In the genomic region with DNA sequence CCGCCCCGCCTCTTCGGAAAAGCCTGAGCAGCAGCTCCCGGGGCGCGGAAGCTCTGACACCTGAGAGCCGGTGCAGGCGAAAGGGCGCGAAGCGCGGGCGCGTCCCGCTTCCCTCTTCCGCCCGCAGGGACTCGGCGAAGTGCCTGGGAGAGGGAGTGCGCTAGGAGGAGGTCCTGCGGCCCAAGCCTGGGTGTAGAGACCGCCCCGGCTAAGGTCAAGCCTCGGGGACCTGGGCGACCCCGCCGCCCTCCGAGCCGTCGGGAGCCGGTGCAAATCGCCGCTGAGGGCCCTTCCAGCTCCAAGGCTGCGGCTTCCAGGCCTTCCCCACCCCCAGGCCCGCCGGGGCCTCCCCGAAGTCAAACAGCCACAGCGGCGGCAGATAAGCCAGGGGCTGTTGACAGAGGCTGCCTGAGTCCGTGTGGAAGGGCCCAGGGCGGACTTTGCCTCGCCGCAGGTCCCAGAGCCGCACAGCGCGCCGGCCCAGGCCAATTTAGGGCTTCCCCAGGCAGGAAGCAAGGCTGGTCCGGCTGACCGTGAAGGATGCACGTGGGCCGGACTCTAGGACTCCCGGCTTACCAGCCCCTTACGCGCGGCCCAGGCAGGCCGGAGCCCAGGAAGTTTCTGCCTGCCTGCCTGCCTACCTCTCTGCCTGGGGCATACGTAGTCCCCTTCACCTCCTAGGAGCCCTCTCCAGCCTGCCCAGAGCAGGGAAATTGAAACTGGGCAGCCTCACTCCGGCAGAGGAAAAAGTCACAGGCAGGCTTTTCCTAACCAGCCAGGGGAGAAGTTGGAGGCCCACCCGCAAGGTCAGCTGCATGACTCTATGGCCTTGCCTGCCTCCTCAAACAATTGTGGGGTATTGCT, we compare ENCODE assay signal across 9 cellular contexts. TPM values are rescaled to one million over a fixed set of nuclear protein-coding genes. Genes with fewer than 3 reads are reported as not detected.
DNase-seq lines count a peak whose midpoint lies in the region; ATAC-seq and TF ChIP-seq lines count a peak whose summit lies in the region.
"Had no signal": no experiment of that assay in that cellular context is flagged by ENCODE, and none has a peak within 500 bp of the region (broad histone marks: within the 10 kb centered on the region; RNA-seq: fewer than 3 reads in every experiment).

No MANE protein-coding gene starts in this region.

- peaks cover 7% of the 10 kb centered on the region for H3K27me3 ChIP-seq in thoracic aorta (replicated peaks; ENCODE audit: insufficient read depth)
- H3K27me3 ChIP-seq in uterus: peaks cover 0 to 14% of the 10 kb centered on the region in 2 donors

- H3K4me3 ChIP-seq in thoracic aorta (peak overlapping the region; percentile 94), uterus (no peak overlapping the region)

- H3K4me3 Mint-ChIP-seq in activated CD4-positive, alpha-beta memory T cell treated with anti-CD3 and anti-CD28 coated beads for 36 hours: peak overlapping the region; percentile 50
- no peak overlapping the region for H3K4me3 Mint-ChIP-seq in activated CD4-positive, alpha-beta memory T cell treated with anti-CD3 and anti-CD28 coated beads, Interleukin-2, amount 10 ng/mL, durations not matched to agents 7 days and 5 days
- peak overlapping the region; percentile 17 for H3K4me3 Mint-ChIP-seq in dendritic cell treated with granulocyte-macrophage colony-stimulating factor and Interleukin-4, amounts not matched to agents 40 ng/mL and 50 ng/mL, for 4 days
- peak overlapping the region; percentile 71 for H3K4me3 Mint-ChIP-seq in memory B cell

- H3K9me3 Mint-ChIP-seq in activated CD4-positive, alpha-beta memory T cell treated with anti-CD3 and anti-CD28 coated beads for 36 hours: no peaks in the 10 kb centered on the region
- H3K9me3 Mint-ChIP-seq in activated CD4-positive, alpha-beta memory T cell treated with anti-CD3 and anti-CD28 coated beads, Interleukin-2, amount 10 ng/mL, durations not matched to agents 7 days and 5 days: no peaks in the 10 kb centered on the region
- H3K9me3 Mint-ChIP-seq in dendritic cell treated with granulocyte-macrophage colony-stimulating factor and Interleukin-4, amounts not matched to agents 40 ng/mL and 50 ng/mL, for 4 days: no peaks in the 10 kb centered on the region
- no peaks in the 10 kb centered on the region for H3K9me3 Mint-ChIP-seq in memory B cell

- H3K4me1 Mint-ChIP-seq in activated CD4-positive, alpha-beta memory T cell treated with anti-CD3 and anti-CD28 coated beads for 36 hours (ENCODE audit: low read depth): peaks cover 23% of the 10 kb centered on the region
- peaks cover 25% of the 10 kb centered on the region for H3K4me1 Mint-ChIP-seq in activated CD4-positive, alpha-beta memory T cell treated with anti-CD3 and anti-CD28 coated beads, Interleukin-2, amount 10 ng/mL, durations not matched to agents 7 days and 5 days
- H3K4me1 Mint-ChIP-seq in dendritic cell treated with granulocyte-macrophage colony-stimulating factor and Interleukin-4, amounts not matched to agents 40 ng/mL and 50 ng/mL, for 4 days (ENCODE audit: low read depth): peaks cover 27% of the 10 kb centered on the region
- peaks cover 16% of the 10 kb centered on the region for H3K4me1 Mint-ChIP-seq in memory B cell

- H3K27ac Mint-ChIP-seq in activated CD4-positive, alpha-beta memory T cell treated with anti-CD3 and anti-CD28 coated beads for 36 hours: no peak overlapping the region
- H3K27ac Mint-ChIP-seq in activated CD4-positive, alpha-beta memory T cell treated with anti-CD3 and anti-CD28 coated beads, Interleukin-2, amount 10 ng/mL, durations not matched to agents 7 days and 5 days: no peak overlapping the region
- no peak overlapping the region for H3K27ac Mint-ChIP-seq in dendritic cell treated with granulocyte-macrophage colony-stimulating factor and Interleukin-4, amounts not matched to agents 40 ng/mL and 50 ng/mL, for 4 days
- no peak overlapping the region for H3K27ac Mint-ChIP-seq in memory B cell

- H3K27ac ChIP-seq in thoracic aorta (no peak overlapping the region), uterus (no peak overlapping the region)

- no peak for DNase-seq in activated CD4-positive, alpha-beta memory T cell treated with anti-CD3 and anti-CD28 coated beads for 36 hours
- no peak for DNase-seq in activated CD4-positive, alpha-beta memory T cell treated with anti-CD3 and anti-CD28 coated beads, Interleukin-2, amount 10 ng/mL, durations not matched to agents 7 days and 5 days
- DNase-seq in memory B cell (ENCODE audit: low spot score in 2 of 2) (no peak), thoracic aorta (ENCODE audit: low spot score) (no peak), SIG-M5 (lab: John Stamatoyannopoulos, UW) (no peak), uterus (no peak)
- DNase-seq: KG1 had no signal

- no peaks in the 10 kb centered on the region for H3K36me3 Mint-ChIP-seq in activated CD4-positive, alpha-beta memory T cell treated with anti-CD3 and anti-CD28 coated beads for 36 hours
- no peaks in the 10 kb centered on the region for H3K36me3 Mint-ChIP-seq in activated CD4-positive, alpha-beta memory T cell treated with anti-CD3 and anti-CD28 coated beads, Interleukin-2, amount 10 ng/mL, durations not matched to agents 7 days and 5 days (ENCODE audit: low read depth)
- H3K36me3 Mint-ChIP-seq in dendritic cell treated with granulocyte-macrophage colony-stimulating factor and Interleukin-4, amounts not matched to agents 40 ng/mL and 50 ng/mL, for 4 days (ENCODE audit: low read depth): no peaks in the 10 kb centered on the region
- no peaks in the 10 kb centered on the region for H3K36me3 Mint-ChIP-seq in memory B cell

- H3K36me3 ChIP-seq in thoracic aorta: no peaks in the 10 kb centered on the region
- H3K36me3 ChIP-seq in uterus: no peaks in the 10 kb centered on the region

- H3K4me1 ChIP-seq in thoracic aorta (ENCODE audit: control insufficient read depth in 1 of 2, low read depth in 2 of 2) (peaks cover 25 to 31% of the 10 kb centered on the region in 2 donors), uterus (peaks cover 8 to 10% of the 10 kb centered on the region in 2 donors)

- H3K27me3 Mint-ChIP-seq in activated CD4-positive, alpha-beta memory T cell treated with anti-CD3 and anti-CD28 coated beads for 36 hours: peaks cover 48% of the 10 kb centered on the region
- H3K27me3 Mint-ChIP-seq in activated CD4-positive, alpha-beta memory T cell treated with anti-CD3 and anti-CD28 coated beads, Interleukin-2, amount 10 ng/mL, durations not matched to agents 7 days and 5 days: peaks cover 67% of the 10 kb centered on the region
- peaks cover 92% of the 10 kb centered on the region for H3K27me3 Mint-ChIP-seq in dendritic cell treated with granulocyte-macrophage colony-stimulating factor and Interleukin-4, amounts not matched to agents 40 ng/mL and 50 ng/mL, for 4 days
- H3K27me3 Mint-ChIP-seq in memory B cell: peaks cover 25% of the 10 kb centered on the region

- POLR2A ChIA-PET in activated CD4-positive, alpha-beta memory T cell treated with anti-CD3 and anti-CD28 coated beads for 36 hours (lab: Charles Lee): no interaction called here
- POLR2A ChIA-PET in activated CD4-positive, alpha-beta memory T cell treated with anti-CD3 and anti-CD28 coated beads, Interleukin-2, amount 10 ng/mL, durations not matched to agents 7 days and 5 days (lab: Charles Lee): interaction anchor here (1.1 kb wide), 1 partner anchor 12 kb away, joined by 3 read pairs; no protein-coding TSS in a partner anchor

- CTCF ChIA-PET in activated CD4-positive, alpha-beta memory T cell treated with anti-CD3 and anti-CD28 coated beads for 36 hours (lab: Charles Lee): interaction anchor here (1.1 kb wide), 1 partner anchor 30 kb away, joined by 3 read pairs; no protein-coding TSS in a partner anchor
- CTCF ChIA-PET in activated CD4-positive, alpha-beta memory T cell treated with anti-CD3 and anti-CD28 coated beads, Interleukin-2, amount 10 ng/mL, durations not matched to agents 7 days and 5 days (lab: Charles Lee): no interaction called here

- H3K9me3 ChIP-seq in thoracic aorta: no peaks in the 10 kb centered on the region
- H3K9me3 ChIP-seq in uterus: no peaks in the 10 kb centered on the region

- TF ChIP-seq POLR2A in uterus (IDR thresholded peaks at IDR 0.05): no peak

- TF ChIP-seq CTCF in thoracic aorta (IDR thresholded peaks at IDR 0.05) (no peak), uterus (IDR thresholded peaks at IDR 0.05) (no peak)

- ATAC-seq in memory B cell (ENCODE audit: low read depth) (peak; percentile 7), thoracic aorta (ENCODE audit: insufficient number of reproducible peaks, low FRiP score, low read depth) (no peak), GM19035 (IDR thresholded peaks at IDR 0.05; ENCODE audit: unreplicated experiment) (no peak)

- intact Hi-C loops in activated CD4-positive, alpha-beta memory T cell treated with anti-CD3 and anti-CD28 coated beads for 36 hours (cut with micrococcal nuclease): loop anchor here (10.0 kb wide), 1 partner anchor 199 kb away; no protein-coding TSS in a partner anchor
- intact Hi-C loops in dendritic cell treated with granulocyte-macrophage colony-stimulating factor and Interleukin-4, amounts not matched to agents 40 ng/mL and 50 ng/mL, for 4 days (cut with micrococcal nuclease): no loop called here
- intact Hi-C loops in uterus (cut with DNase I; ENCODE audit: low total_unique reads): no loop called here

RNA-seq across cellular contexts. Expression of a gene that starts 2.3 kb away (rescaled TPM):
- 1 to 10 TPM; 3.5 to 4.7 TPM for total RNA-seq in activated CD4-positive, alpha-beta memory T cell treated with anti-CD3 and anti-CD28 coated beads for 36 hours
- total RNA-seq in activated CD4-positive, alpha-beta memory T cell treated with anti-CD3 and anti-CD28 coated beads, Interleukin-2, amount 10 ng/mL, durations not matched to agents 7 days and 5 days: under 1 TPM; 0.30 to 0.48 TPM
- total RNA-seq in thoracic aorta: 1 to 10 TPM in 1 of 2 donors, not detected in 1; 4.4 TPM
- total RNA-seq in uterus: 1 to 10 TPM in 1 of 4 donors, under 1 TPM in 1, not detected in 2; 0.41 to 1.3 TPM

RNA-seq across cellular contexts. Expression of a gene that starts 17.7 kb away (rescaled TPM):
- under 1 TPM; 0.29 to 0.34 TPM for total RNA-seq in activated CD4-positive, alpha-beta memory T cell treated with anti-CD3 and anti-CD28 coated beads for 36 hours
- total RNA-seq in activated CD4-positive, alpha-beta memory T cell treated with anti-CD3 and anti-CD28 coated beads, Interleukin-2, amount 10 ng/mL, durations not matched to agents 7 days and 5 days: 1 to 10 TPM; 5.2 to 5.5 TPM
- total RNA-seq in thoracic aorta: under 1 TPM; 0.35 to 0.81 TPM
- under 1 TPM in 2 of 4 donors, not detected in 2; 0.24 to 0.55 TPM for total RNA-seq in uterus

RNA-seq across cellular contexts. Expression of a gene that starts 48.1 kb away (rescaled TPM):
- total RNA-seq in activated CD4-positive, alpha-beta memory T cell treated with anti-CD3 and anti-CD28 coated beads for 36 hours: 10 to 100 TPM; 45.0 to 49.9 TPM
- 10 to 100 TPM; 33.9 to 35.1 TPM for total RNA-seq in activated CD4-positive, alpha-beta memory T cell treated with anti-CD3 and anti-CD28 coated beads, Interleukin-2, amount 10 ng/mL, durations not matched to agents 7 days and 5 days
- total RNA-seq in thoracic aorta (10 to 100 TPM; 14.7 to 19.2 TPM), uterus (10 to 100 TPM in 3 of 4 donors, 1 to 10 TPM in 1; 3.8 to 42.5 (median 25.8) TPM)
